In genomic region chr1:160205242-160205973, GRCh38 we compare ENCODE assay signal across 8 cellular contexts. TPM values are rescaled to one million over a fixed set of nuclear protein-coding genes. Genes with fewer than 3 reads are reported as not detected.
DNase-seq lines count a peak whose midpoint lies in the region; ATAC-seq, FAIRE-seq and TF ChIP-seq lines count a peak whose summit lies in the region.

TSS of gene PEA15 (plus strand) at chr1:160205384. CDS start at chr1:160211545, 6,161 bp downstream.

- H3K9me3 ChIP-seq in DOHH2 (ENCODE audit: control insufficient read depth, insufficient read depth, low read length), result no peaks in the 10 kb centered on the region
- no peaks in the 10 kb centered on the region for H3K9me3 ChIP-seq in GM23248 (ENCODE audit: low read depth)
- H3K9me3 ChIP-seq in keratinocyte (ENCODE audit: control insufficient read depth, low read depth, low read length), result no peaks in the 10 kb centered on the region

- H3K9ac ChIP-seq in GM23248 (peak within 1 kb of the TSS; percentile 94), keratinocyte (ENCODE audit: control insufficient read depth, extremely low read depth, insufficient read depth, low read length) (peak within 1 kb of the TSS; percentile 95)

- TF ChIP-seq CTCF in DOHH2 (IDR thresholded peaks at IDR 0.05; ENCODE audit: low read depth, low read length, poor library complexity, severe bottlenecking), result no peak
- no peak for TF ChIP-seq CTCF in keratinocyte (optimal IDR thresholded peaks at IDR 0.05 in 1 of 3, IDR thresholded peaks at IDR 0.05 in 1 of 3, conservative IDR thresholded peaks at IDR 0.05 in 1 of 3; ENCODE audit: extremely low read depth in 1 of 3, insufficient read depth in 2 of 3, low read length in 3 of 3)

- H3K27ac ChIP-seq in DOHH2 (ENCODE audit: low read depth, low read length) (peak within 1 kb of the TSS; percentile 100), GM23248 (peak within 1 kb of the TSS; percentile 93), keratinocyte (ENCODE audit: control insufficient read depth, insufficient read depth, low read length) (peak within 1 kb of the TSS; percentile 86)

- peak within 1 kb of the TSS; percentile 97 for H3K4me3 ChIP-seq in DOHH2 (ENCODE audit: low read length)
- H3K4me3 ChIP-seq in GM23248, result peak within 1 kb of the TSS; percentile 81
- H3K4me3 ChIP-seq in keratinocyte (ENCODE audit: control insufficient read depth in 2 of 3, extremely low read depth in 1 of 3, insufficient read depth in 2 of 3, low read depth in 1 of 3, low read length in 3 of 3), result peak within 1 kb of the TSS; percentile 87 to 93 (median 89)

- WGBS in GM23248 (ENCODE audit: low coverage in 1 of 2, low lambda C conversion rate in 2 of 2, missing lambda C conversion rate in 2 of 2), 2 experiments, result 1 to 5% methylated on average over 22 to 59 of the region's 75 CpGs

- H2AFZ ChIP-seq in GM23248 (peak within 1 kb of the TSS; percentile 82), keratinocyte (ENCODE audit: control insufficient read depth, low read length) (peak within 1 kb of the TSS; percentile 68)

- H3K9me2 ChIP-seq in DOHH2 (replicated peaks; ENCODE audit: control insufficient read depth, low read length) (no peaks in the 10 kb centered on the region), GM23248 (ENCODE audit: insufficient read depth) (no peaks in the 10 kb centered on the region)

- H3K9me1 ChIP-seq in keratinocyte (ENCODE audit: control insufficient read depth, extremely low read depth, insufficient read depth, low read length), result no peaks in the 10 kb centered on the region

- peak within 1 kb of the TSS; percentile 34 for H3K27ac Mint-ChIP-seq in central memory CD8-positive, alpha-beta T cell (ENCODE audit: low read depth)

- in situ Hi-C loops in GM23248 (cut with MboI), result no loop called here

- peaks cover 21% of the 10 kb centered on the region for H3K4me1 Mint-ChIP-seq in central memory CD8-positive, alpha-beta T cell

- H3F3A ChIP-seq in DOHH2 (ENCODE audit: control insufficient read depth, insufficient read depth) (peaks cover 10% of the 10 kb centered on the region), GM23248 (ENCODE audit: insufficient read depth) (peaks cover 32% of the 10 kb centered on the region)

- H3K4me2 ChIP-seq in DOHH2 (ENCODE audit: low read length) (peak within 1 kb of the TSS; percentile 93), GM23248 (ENCODE audit: unreplicated experiment) (peak within 1 kb of the TSS; percentile 92), keratinocyte (ENCODE audit: control insufficient read depth, extremely low read depth, insufficient read depth, low read depth, low read length) (peak within 1 kb of the TSS; percentile 95)

- no peaks in the 10 kb centered on the region for H3K9me3 Mint-ChIP-seq in central memory CD8-positive, alpha-beta T cell

- no peaks in the 10 kb centered on the region; the same call in 1 of the 2 replicates for H4K20me1 ChIP-seq in DOHH2 (ENCODE audit: control insufficient read depth, insufficient read depth, low read depth, low read length)
- H4K20me1 ChIP-seq in GM23248 (ENCODE audit: insufficient read depth), result no peaks in the 10 kb centered on the region
- H4K20me1 ChIP-seq in keratinocyte (ENCODE audit: control insufficient read depth, extremely low read depth, insufficient read depth, low read length), result peaks cover 7% of the 10 kb centered on the region

- no peaks in the 10 kb centered on the region for H3K27me3 Mint-ChIP-seq in central memory CD8-positive, alpha-beta T cell

- dilution Hi-C loops in keratinocyte (cut with MboI; ENCODE audit: extremely low pct_ligation_motif_present, low sequenced_read_pairs), result no loop called here

- H3K4me1 ChIP-seq in DOHH2 (ENCODE audit: control insufficient read depth, low read length) (peaks cover 49% of the 10 kb centered on the region), GM23248 (ENCODE audit: insufficient read depth) (peaks cover 42% of the 10 kb centered on the region), keratinocyte (ENCODE audit: control insufficient read depth, extremely low read depth, insufficient read depth, low read length) (peaks cover 21% of the 10 kb centered on the region)

- H3K27me3 ChIP-seq in DOHH2 (ENCODE audit: control insufficient read depth, low read length) (no peaks in the 10 kb centered on the region), GM23248 (replicated peaks; ENCODE audit: insufficient read depth) (no peaks in the 10 kb centered on the region), keratinocyte (ENCODE audit: control insufficient read depth, extremely low read depth, insufficient read depth, low read length) (no peaks in the 10 kb centered on the region)

- DNase-seq in GM23248 (peak; percentile 87), NCI-H1105 treated with DMSO at 0.1 percent for 48 hours (lab: John Stamatoyannopoulos, UW) (peak; percentile 48), keratinocyte (ENCODE audit: low read depth, low spot score) (no peak)
- DNase-seq in central memory CD8-positive, alpha-beta T cell (ENCODE audit: low spot score in 2 of 2), result peak; percentile 32 to 35
- peak; percentile 49 to 62 for DNase-seq in stimulated activated CD4-positive, alpha-beta T cell treated with anti-CD3 and anti-CD28 coated beads, Interleukin-15, amount 100 ng/mL, for 1 hour (ENCODE audit: low read depth in 1 of 2, low spot score in 1 of 2)

- H3K36me3 Mint-ChIP-seq in central memory CD8-positive, alpha-beta T cell (ENCODE audit: insufficient read depth), result peaks cover 8% of the 10 kb centered on the region

- H3K4me3 Mint-ChIP-seq in central memory CD8-positive, alpha-beta T cell, result peak within 1 kb of the TSS; percentile 83

- FAIRE-seq in keratinocyte (lab: Jason Lieb, UNC), result no peak

- peak; percentile 76 to 77 for ATAC-seq in activated CD4-positive, CD25-positive, alpha-beta regulatory T cell treated with anti-CD3 and anti-CD28 coated beads, Interleukin-2, amount 50 U/mL, for 24 hours
- ATAC-seq in central memory CD8-positive, alpha-beta T cell (replicated peaks; ENCODE audit: extremely low read depth, poor library complexity, severe bottlenecking), result peak; percentile 81
- ATAC-seq in HG03469 (IDR thresholded peaks at IDR 0.05; ENCODE audit: unreplicated experiment), result no peak

- H3K36me3 ChIP-seq in DOHH2 (ENCODE audit: control insufficient read depth, low read length) (peaks cover 50% of the 10 kb centered on the region), GM23248 (ENCODE audit: low read depth) (peaks cover 9% of the 10 kb centered on the region; the same call in 1 of the 2 replicates), keratinocyte (ENCODE audit: control insufficient read depth in 2 of 2, extremely low read depth in 1 of 2, insufficient read depth in 2 of 2, low read length in 2 of 2) (peaks cover 27 to 29% of the 10 kb centered on the region in 2 experiments)

- H3K79me2 ChIP-seq in DOHH2 (ENCODE audit: control insufficient read depth, low read length) (peaks cover 52% of the 10 kb centered on the region), GM23248 (ENCODE audit: insufficient read depth) (peaks cover 43% of the 10 kb centered on the region), keratinocyte (ENCODE audit: control insufficient read depth, insufficient read depth, low read length) (peaks cover 47% of the 10 kb centered on the region)

RNA-seq across cellular contexts. Expression of gene PEA15, which starts in this region (rescaled TPM):
- 368 and 415 TPM in 2 replicates for total RNA-seq in GM23248 (2014; rRNA removed; shearing (Covaris generic))
- 638 and 651 TPM in 2 replicates for polyA plus RNA-seq in GM23248 (2016; fragmentation: Nextera tagmentation; extraction: Ambion mirVana)
- 367 to 495 TPM (median 484 TPM) in 3 replicates for polyA plus RNA-seq in keratinocyte
- 90.8 TPM for polyA plus RNA-seq in keratinocyte (2011; ENCODE audit: low read depth)
- 623 and 722 TPM in 2 replicates for polyA plus RNA-seq in keratinocyte (2011; cell fraction: cytosol; rRNA removed)
- polyA plus RNA-seq in keratinocyte (2011; cell fraction: nucleus; rRNA removed), result 225 and 245 TPM in 2 replicates
- polyA plus RNA-seq in keratinocyte (2012; ENCODE audit: low replicate concordance), result 224 and 276 TPM in 2 replicates
- polyA minus RNA-seq in keratinocyte, result 189 to 259 TPM (median 255 TPM) in 3 replicates
- polyA minus RNA-seq in keratinocyte (2011; cell fraction: cytosol; rRNA and poly(A)+ RNA removed), result 122 TPM
- 38.1 and 62.9 TPM in 2 replicates for polyA minus RNA-seq in keratinocyte (2011; cell fraction: nucleus; rRNA and poly(A)+ RNA removed)
